Comparison of ENCODE assay signal across 24 cellular contexts in the genomic region with DNA sequence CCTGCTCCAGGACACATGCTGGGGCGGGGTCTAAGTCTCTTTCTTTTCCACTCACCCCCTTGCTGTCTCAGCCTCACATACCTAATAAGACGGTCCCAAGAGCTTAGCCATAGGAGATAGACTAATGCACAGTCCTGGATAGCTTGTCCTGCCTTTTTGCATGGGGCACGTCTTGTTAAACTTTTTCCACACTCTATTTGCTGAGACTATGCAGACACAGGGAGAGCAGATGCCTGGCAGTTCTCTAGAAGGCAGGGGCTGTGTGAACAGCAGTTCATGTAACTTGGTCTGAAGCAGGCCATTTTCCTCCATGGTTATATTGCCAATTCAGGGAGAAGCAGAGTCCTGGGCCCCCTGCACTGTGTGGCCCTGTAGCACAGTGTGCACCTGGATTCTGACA.
"Had no signal": no experiment of that assay in that cellular context is flagged by ENCODE, and none has a peak within 500 bp of the region (broad histone marks: within the 10 kb centered on the region; RNA-seq: fewer than 3 reads in every experiment).

No MANE protein-coding gene starts in this region.

- H3K27me3 ChIP-seq: gastrocnemius medialis, neutrophil, ovary, suprapubic skin, tibial nerve, uterus had no signal

- DNase-seq: activated CD4-positive, alpha-beta memory T cell treated with anti-CD3 and anti-CD28 coated beads, Interleukin-2, amount 10 ng/mL, durations not matched to agents 7 days and 5 days; activated CD4-positive, alpha-beta T cell treated with anti-CD3 and anti-CD28 coated beads for 1 hour; activated CD4-positive, alpha-beta T cell treated with anti-CD3 and anti-CD28 coated beads, Interleukin-2, amount 10 ng/mL, durations not matched to agents 7 days and 5 days; activated CD8-positive, alpha-beta memory T cell treated with anti-CD3 and anti-CD28 coated beads, Interleukin-2, amount 50 U/mL, for 48 hours; activated T-cell treated with anti-CD3 and anti-CD28 coated beads, Interleukin-2, amount 50 U/mL, for 4 hours; effector CD8-positive, alpha-beta T cell; gastrocnemius medialis; glutamatergic neuron; left ventricle myocardium inferior; mammary epithelial cell; naive B cell; nephron progenitor cell; ovary; psoas muscle; stimulated activated naive CD4-positive, alpha-beta T cell; T-helper 2 cell; uterus had no signal

- ATAC-seq: activated naive CD4-positive, alpha-beta T cell treated with anti-CD3 and anti-CD28 coated beads, Interleukin-2, amount 50 U/mL, for 72 hours; activated T-cell treated with anti-CD3 and anti-CD28 coated beads, Interleukin-2, amount 50 U/mL, for 4 hours; activated T-helper 17 cell treated with anti-CD3 and anti-CD28 coated beads, Interleukin-2, amount 50 U/mL, for 72 hours; gastrocnemius medialis; psoas muscle; right cardiac atrium; WTC11 had no signal

- H3K36me3 ChIP-seq: gastrocnemius medialis, left ventricle myocardium inferior, neutrophil, ovary, suprapubic skin, tibial nerve, uterus had no signal

- H3K9me3 ChIP-seq: gastrocnemius medialis, left ventricle myocardium inferior, neutrophil, ovary, psoas muscle, suprapubic skin, tibial nerve, uterus had no signal

- H3K4me3 ChIP-seq: gastrocnemius medialis, left ventricle myocardium inferior, ovary, psoas muscle, suprapubic skin, tibial nerve, uterus had no signal

- H3K4me1 ChIP-seq: uterus had no signal

- H3K27ac ChIP-seq: gastrocnemius medialis, left ventricle myocardium inferior, neutrophil, ovary, psoas muscle, suprapubic skin, tibial nerve, uterus had no signal
